Comparison of ENCODE assay signal across 1 cellular context in genomic region chr7:44891791-44892190, GRCh38.
TF ChIP-seq lines count a peak whose summit lies in the region.

No MANE protein-coding gene starts in this region.

TF ChIP-seq in SK-N-SH treated with all-trans-retinoic acid at 6 μM for 48 hours, 23 proteins besides CTCF, POLR2A, EP300 and RAD21 (continued from another document):
- TF ChIP-seq TSHZ2 (CRISPR knock-in tag; IDR thresholded peaks at IDR 0.05) = no peak
- no peak for TF ChIP-seq GLIS3 (CRISPR knock-in tag; IDR thresholded peaks at IDR 0.05)
- TF ChIP-seq CSRNP3 (CRISPR knock-in tag; IDR thresholded peaks at IDR 0.05) = no peak
- TF ChIP-seq CSDC2 (CRISPR knock-in tag; IDR thresholded peaks at IDR 0.05) = no peak
